In genomic region chr2:10043256-10043905, GRCh38 we compare ENCODE assay signal across 8 cellular contexts. TPM values are rescaled to one million over a fixed set of nuclear protein-coding genes. Genes with fewer than 3 reads are reported as not detected.
DNase-seq lines count a peak whose midpoint lies in the region; ATAC-seq and TF ChIP-seq lines count a peak whose summit lies in the region.

KLF11 (plus strand) TSS chr2:10043550; CDS start chr2:10043717, 167 bp downstream.

- TF ChIP-seq CTCF in GM06990 (IDR thresholded peaks at IDR 0.05; ENCODE audit: insufficient read depth, low read length, poor library complexity, severe bottlenecking) = no peak
- no peak for TF ChIP-seq CTCF in upper lobe of right lung (IDR thresholded peaks at IDR 0.05)

- ATAC-seq in HG02610 (IDR thresholded peaks at IDR 0.05; ENCODE audit: unreplicated experiment) (peak; percentile 80), right cardiac atrium (peak; percentile 74 to 81), upper lobe of right lung (peak; percentile 88)

- H3K4me1 ChIP-seq in right cardiac atrium (ENCODE audit: control insufficient read depth, insufficient read depth, low read length) = peaks cover 14% of the 10 kb centered on the region
- H3K4me1 ChIP-seq in upper lobe of right lung = peaks cover 50% of the 10 kb centered on the region

- H3K9me3 ChIP-seq in right cardiac atrium (ENCODE audit: control insufficient read depth, low read length) = no peaks in the 10 kb centered on the region
- H3K9me3 ChIP-seq in upper lobe of right lung = no peaks in the 10 kb centered on the region

- under 1% methylated on average over 101 of the region's 104 CpGs for WGBS in right cardiac atrium

- intact Hi-C loops in T-helper 2 cell treated with Interferon-gamma antibody and Interleukin-4, amounts not matched to agents 100 ng/mL and 5 ng/mL, for 36 hours (cut with micrococcal nuclease) = loop anchor here (1.0 to 2.0 kb wide), 4 partner anchors 92 to 569 kb away; partner anchors contain the start of genes GRHL1, IAH1 and TAF1B
- intact Hi-C loops in right cardiac atrium (cut with DNase I) = loop anchor here in 3 of 4 donors (5.0 to 10.0 kb wide), 3 partner anchors 41 to 229 kb away; no protein-coding TSS in a partner anchor
- intact Hi-C loops in upper lobe of right lung (cut with DNase I) = loop anchor here (10.0 kb wide), 1 partner anchor 59 kb away; no protein-coding TSS in a partner anchor

- H3K27me3 ChIP-seq in GM06990 (replicated peaks; ENCODE audit: control insufficient read depth, insufficient read depth, low read length) (no peaks in the 10 kb centered on the region; the same call in 1 of the 2 replicates), right cardiac atrium (ENCODE audit: control insufficient read depth, insufficient read depth) (no peaks in the 10 kb centered on the region), upper lobe of right lung (no peaks in the 10 kb centered on the region)

- H3K36me3 ChIP-seq in GM06990 (ENCODE audit: control insufficient read depth, insufficient read depth, low read length) (no peaks in the 10 kb centered on the region), upper lobe of right lung (peaks cover 24% of the 10 kb centered on the region)

- H3K4me3 ChIP-seq in GM06990 (replicated peaks; ENCODE audit: low read depth, low read length) (no peak within 1 kb of the TSS; the same call in 1 of the 2 replicates), right cardiac atrium (ENCODE audit: low read length) (peak within 1 kb of the TSS; percentile 97), upper lobe of right lung (peak within 1 kb of the TSS; percentile 66)

- H3K27ac ChIP-seq in right cardiac atrium (ENCODE audit: low read length) = peak within 1 kb of the TSS; percentile 100
- H3K27ac ChIP-seq in upper lobe of right lung = peak within 1 kb of the TSS; percentile 91

- peak; percentile 69 for DNase-seq in GM06990 (ENCODE audit: extremely low read depth, insufficient read length)
- DNase-seq in NCI-H1417 (lab: John Stamatoyannopoulos, UW) = peak; percentile 98 to 99 (median 98)
- peak in 56 of 58 donors; percentile 18 to 88 (median 70) for DNase-seq in anterior cingulate cortex (lab: John Stamatoyannopoulos, UW)
- DNase-seq in right cardiac atrium = peak; percentile 96 to 98 (median 98)
- peak; percentile 59 for DNase-seq in pulmonary artery endothelial cell (ENCODE audit: low read depth, low spot score)
- peak; percentile 97 for DNase-seq in upper lobe of right lung

RNA-seq across cellular contexts. Expression of gene KLF11, which starts in this region (rescaled TPM):
- 9.6 and 10.6 TPM in 2 replicates for total RNA-seq in T-helper 2 cell treated with Interferon-gamma antibody and Interleukin-4, amounts not matched to agents 100 ng/mL and 5 ng/mL, for 36 hours
- total RNA-seq in right cardiac atrium (10 to 100 TPM; 24.0 to 42.4 (median 26.2) TPM), pulmonary artery endothelial cell (5.3 and 5.4 TPM in 2 replicates), upper lobe of right lung (45.6 TPM)
- 9.8 TPM for polyA plus RNA-seq in right cardiac atrium
